ENCODE assay signal across 8 cellular contexts in genomic region chr12:11765817-11766794, GRCh38.
DNase-seq lines count a peak whose midpoint lies in the region; ATAC-seq, FAIRE-seq and TF ChIP-seq lines count a peak whose summit lies in the region.

No MANE protein-coding gene starts in this region.

- H3K4me1 ChIP-seq in SK-N-SH (ENCODE audit: control insufficient read depth in 1 of 2, insufficient read depth in 2 of 2, low read depth in 1 of 2, low read length in 1 of 2) (peaks cover 24 to 50% of the 10 kb centered on the region in 2 experiments), lung (ENCODE audit: control insufficient read depth in 2 of 2, insufficient read depth in 2 of 2, low read length in 2 of 2) (peaks cover 30 to 42% of the 10 kb centered on the region in 2 donors)

- H3K9me2 ChIP-seq in SK-N-SH, result no peaks in the 10 kb centered on the region

- peaks cover 46% of the 10 kb centered on the region for H3K79me2 ChIP-seq in SK-N-SH (ENCODE audit: insufficient read depth)

- no peaks in the 10 kb centered on the region for H4K20me1 ChIP-seq in SK-N-SH (ENCODE audit: insufficient read depth)

- no peaks in the 10 kb centered on the region for H3K9me3 ChIP-seq in SK-N-SH
- no peaks in the 10 kb centered on the region for H3K9me3 ChIP-seq in lung (ENCODE audit: control insufficient read depth in 2 of 2, insufficient read depth in 1 of 2, low read length in 1 of 2)

- H3K36me3 ChIP-seq in SK-N-SH (replicated peaks in 1 of 2; ENCODE audit: control insufficient read depth in 1 of 2, insufficient read depth in 2 of 2, low read length in 1 of 2), result peaks cover 1 to 10% of the 10 kb centered on the region in 2 experiments
- no peaks in the 10 kb centered on the region for H3K36me3 ChIP-seq in lung (ENCODE audit: control insufficient read depth in 2 of 2, insufficient read depth in 2 of 2, low read length in 2 of 2)

- peak in 1 of 2 experiments; percentile 21; a peak in 1 of 4 replicates for TF ChIP-seq EP300 in SK-N-SH (IDR thresholded peaks at IDR 0.05; ENCODE audit: borderline replicate concordance in 1 of 2, low read depth in 1 of 2, low read length in 1 of 2)

- 80% methylated on average over 19 of the region's 19 CpGs for WGBS in SK-N-SH (ENCODE audit: low lambda C conversion rate)
- 15 to 34% methylated on average over 19 of the region's 19 CpGs for WGBS in lung, 2 donors

- ATAC-seq in HG02938 (IDR thresholded peaks at IDR 0.05; ENCODE audit: unreplicated experiment) (peak; percentile 81), lung (ENCODE audit: insufficient read depth, low FRiP score) (no peak)

- H3K27ac ChIP-seq in SK-N-SH (ENCODE audit: low read depth in 2 of 2, low read length in 1 of 2) (peak overlapping the region; percentile 83 to 89), lung (ENCODE audit: low read depth in 1 of 2, low read length in 1 of 2) (peak overlapping the region; percentile 57 to 91)

- peak overlapping the region; percentile 39; the same call in 1 of the 2 replicates for H3K4me2 ChIP-seq in SK-N-SH

- no peak for TF ChIP-seq RAD21 in SK-N-SH (IDR thresholded peaks at IDR 0.05; ENCODE audit: low read length)

- peak; percentile 97 for FAIRE-seq in GM18507 (lab: Jason Lieb, UNC)
- FAIRE-seq in D721Med (lab: Jason Lieb, UNC), result no peak

- peaks cover 20% of the 10 kb centered on the region for H3F3A ChIP-seq in SK-N-SH (replicated peaks; ENCODE audit: insufficient read depth)

- DNase-seq in GM18507 (ENCODE audit: extremely low spot score, insufficient read length, low read depth) (no peak), SK-N-SH (no peak), astrocyte of the spinal cord (ENCODE audit: low read depth, low spot score) (peak; percentile 64), lung (ENCODE audit: low spot score) (peak; percentile 32), D721Med (ENCODE audit: insufficient read length, low spot score) (no peak), SHP77 (lab: John Stamatoyannopoulos, UW) (no peak)
- peak; percentile 32 to 63 for DNase-seq in stimulated activated CD8-positive, alpha-beta memory T cell treated with anti-CD3 and anti-CD28 coated beads, Interleukin-2, amount 100 ng/mL, for 48 hours (ENCODE audit: low read depth in 2 of 2)

- CTCF ChIA-PET in SK-N-SH (lab: Yijun Ruan, JAX), result interaction anchor here (1.3 to 1.4 kb wide), 2 partner anchors 9 to 94 kb away, joined by 3 read pairs; no protein-coding TSS in a partner anchor

- TF ChIP-seq CTCF in SK-N-SH (IDR thresholded peaks at IDR 0.05) (no peak), astrocyte of the spinal cord (IDR thresholded peaks at IDR 0.05; ENCODE audit: low read depth, low read length) (no peak), lung (IDR thresholded peaks at IDR 0.05; ENCODE audit: control extremely low read depth, extremely low read depth) (no peak), D721Med (IDR thresholded peaks at IDR 0.05; ENCODE audit: insufficient read depth, missing control alignments) (no peak)

- H3K4me3 ChIP-seq in SK-N-SH (ENCODE audit: low read depth in 2 of 2, low read length in 1 of 2) (no peak overlapping the region), astrocyte of the spinal cord (ENCODE audit: low read depth, low read length) (no peak overlapping the region), lung (no peak overlapping the region)

- H3K27me3 ChIP-seq in SK-N-SH (ENCODE audit: insufficient read depth) (no peaks in the 10 kb centered on the region), lung (ENCODE audit: control insufficient read depth, insufficient read depth) (no peaks in the 10 kb centered on the region)

- POLR2A ChIA-PET in SK-N-SH (lab: Yijun Ruan, JAX), result no interaction called here

- H3K9ac ChIP-seq in SK-N-SH, result no peak overlapping the region; the same call in 1 of the 2 replicates

- in situ Hi-C loops in astrocyte of the spinal cord (cut with HindIII; ENCODE audit: low sequenced_read_pairs), result no loop called here

- H2AFZ ChIP-seq in SK-N-SH (ENCODE audit: low read depth), result no peak overlapping the region

TF ChIP-seq in SK-N-SH, 30 proteins besides CTCF, POLR2A, EP300 and RAD21:
- no peak for TF ChIP-seq REST (IDR thresholded peaks at IDR 0.05; ENCODE audit: low read depth, low read length)
- TF ChIP-seq, protein P1, sequence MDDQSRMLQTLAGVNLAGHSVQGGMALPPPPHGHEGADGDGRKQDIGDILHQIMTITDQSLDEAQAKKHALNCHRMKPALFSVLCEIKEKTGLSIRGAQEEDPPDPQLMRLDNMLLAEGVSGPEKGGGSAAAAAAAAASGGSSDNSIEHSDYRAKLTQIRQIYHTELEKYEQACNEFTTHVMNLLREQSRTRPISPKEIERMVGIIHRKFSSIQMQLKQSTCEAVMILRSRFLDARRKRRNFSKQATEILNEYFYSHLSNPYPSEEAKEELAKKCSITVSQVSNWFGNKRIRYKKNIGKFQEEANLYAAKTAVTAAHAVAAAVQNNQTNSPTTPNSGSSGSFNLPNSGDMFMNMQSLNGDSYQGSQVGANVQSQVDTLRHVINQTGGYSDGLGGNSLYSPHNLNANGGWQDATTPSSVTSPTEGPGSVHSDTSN (IDR thresholded peaks at IDR 0.05), result peak; percentile 38; the same call in 1 of the 2 replicates
- TF ChIP-seq TCF12 (IDR thresholded peaks at IDR 0.05), result peak; percentile 52; the same call in 1 of the 2 replicates
- no peak for TF ChIP-seq MXI1 (IDR thresholded peaks at IDR 0.05; ENCODE audit: low read depth, low read length)
- no peak for TF ChIP-seq TEAD4 (IDR thresholded peaks at IDR 0.05; ENCODE audit: borderline replicate concordance, insufficient read depth)
- 0 out of 2 replicates have a peak, but pooled peaks have one; percentile 15 for TF ChIP-seq SIN3A (IDR thresholded peaks at IDR 0.05; ENCODE audit: borderline replicate concordance, low read depth, low read length)
- no peak for TF ChIP-seq RXRA (IDR thresholded peaks at IDR 0.05; ENCODE audit: borderline replicate concordance, low read depth)
- peak; percentile 16; the same call in 1 of the 2 replicates for TF ChIP-seq NFIC (IDR thresholded peaks at IDR 0.05; ENCODE audit: borderline replicate concordance)

Comparison
In these comparisons a context has a peak if more than half of its experiments do, and no peak if none do; other contexts are left out.
1. DNase-seq: peak in astrocyte of the spinal cord (single experiment), lung (single experiment) and stimulated activated CD8-positive, alpha-beta memory T cell treated with anti-CD3 and anti-CD28 coated beads, Interleukin-2, amount 100 ng/mL, for 48 hours (2 of 2); none in GM18507 (single experiment), SK-N-SH (single experiment), D721Med (single experiment) and SHP77 (0 of 2).